ENCODE assay signal across 3 cellular contexts in genomic region chr4:18155062-18156041, GRCh38.
TF ChIP-seq lines count a peak whose summit lies in the region.

No MANE protein-coding gene starts in this region.

TF ChIP-seq in A549, 52 proteins besides CTCF, POLR2A, EP300 and RAD21:
- TF ChIP-seq MAFK (IDR thresholded peaks at IDR 0.05; ENCODE audit: partially characterized antibody) = peak; percentile 72
- TF ChIP-seq HEYL (CRISPR knock-in tag; IDR thresholded peaks at IDR 0.05) = no peak
TF ChIP-seq in A549: peak in this region for 1.

TF ChIP-seq in IMR-90, 13 proteins besides CTCF, POLR2A, EP300 and RAD21:
- peak; percentile 57 for TF ChIP-seq MAFK (IDR thresholded peaks at IDR 0.05; ENCODE audit: low read depth, low read length)
- no peak for TF ChIP-seq MXI1 (IDR thresholded peaks at IDR 0.05; ENCODE audit: borderline replicate concordance, low read depth, low read length)
- TF ChIP-seq CEBPB (IDR thresholded peaks at IDR 0.05; ENCODE audit: low read depth, low read length) = peak; percentile 40; the same call in 1 of the 2 replicates
- no peak for TF ChIP-seq RCOR1 (IDR thresholded peaks at IDR 0.05; ENCODE audit: insufficient replicate concordance, low read length)
TF ChIP-seq in IMR-90: peak in this region for 2.

TF ChIP-seq in K562, 482 proteins besides CTCF, POLR2A, EP300 and RAD21:
- no peak for TF ChIP-seq CEBPG (CRISPR knock-in tag; IDR thresholded peaks at IDR 0.05)
- TF ChIP-seq CEBPG (tag; conservative IDR thresholded peaks at IDR 0.05 in 1 of 2, IDR thresholded peaks at IDR 0.05 in 1 of 2) = peak in 1 of 2 experiments; percentile 72; a peak in 2 of 4 replicates
- TF ChIP-seq MAFG (tag; conservative IDR thresholded peaks at IDR 0.05) = peak; percentile 60; the same call in 1 of the 2 replicates
- TF ChIP-seq C11orf30 (IDR thresholded peaks at IDR 0.05; ENCODE audit: low read depth) = peak; percentile 69
- peak; percentile 53 for TF ChIP-seq MAFF (IDR thresholded peaks at IDR 0.05; ENCODE audit: low read length)
- TF ChIP-seq HMGN3 (IDR thresholded peaks at IDR 0.05; ENCODE audit: borderline replicate concordance, extremely low read depth, insufficient read length, low read depth, low read length) = no peak
- no peak for TF ChIP-seq DDX20 (tag; IDR thresholded peaks at IDR 0.05; ENCODE audit: low read depth)
- TF ChIP-seq ATF3 (IDR thresholded peaks at IDR 0.05) = peak; percentile 18; the same call in 1 of the 2 replicates
- no peak for TF ChIP-seq ATF3 (CRISPR knock-in tag; conservative IDR thresholded peaks at IDR 0.05)
- no peak for TF ChIP-seq PATZ1 (CRISPR knock-in tag; IDR thresholded peaks at IDR 0.05; ENCODE audit: borderline replicate concordance)
- TF ChIP-seq GTF2F1 (IDR thresholded peaks at IDR 0.05; ENCODE audit: low read depth, low read length) = no peak
- peak; percentile 46; the same call in 1 of the 2 replicates for TF ChIP-seq MAFK (IDR thresholded peaks at IDR 0.05; ENCODE audit: low read length)
- no peak for TF ChIP-seq ATF1 (CRISPR knock-in tag; IDR thresholded peaks at IDR 0.05)
- no peak for TF ChIP-seq ATF1 (tag; IDR thresholded peaks at IDR 0.05)
- TF ChIP-seq HDAC1 (IDR thresholded peaks at IDR 0.05) = no peak
- no peak for TF ChIP-seq ZEB2 (IDR thresholded peaks at IDR 0.05)
- TF ChIP-seq ZNF316 (IDR thresholded peaks at IDR 0.05) = peak; percentile 82
- TF ChIP-seq ZNF583 (CRISPR knock-in tag; IDR thresholded peaks at IDR 0.05) = no peak
- TF ChIP-seq CEBPB (tag; IDR thresholded peaks at IDR 0.05) = 0 out of 2 replicates have a peak, but pooled peaks have one; percentile 45
- no peak for TF ChIP-seq EGR1 (conservative IDR thresholded peaks at IDR 0.05)
